Comparison of ENCODE assay signal across 8 cellular contexts in the genomic region with DNA sequence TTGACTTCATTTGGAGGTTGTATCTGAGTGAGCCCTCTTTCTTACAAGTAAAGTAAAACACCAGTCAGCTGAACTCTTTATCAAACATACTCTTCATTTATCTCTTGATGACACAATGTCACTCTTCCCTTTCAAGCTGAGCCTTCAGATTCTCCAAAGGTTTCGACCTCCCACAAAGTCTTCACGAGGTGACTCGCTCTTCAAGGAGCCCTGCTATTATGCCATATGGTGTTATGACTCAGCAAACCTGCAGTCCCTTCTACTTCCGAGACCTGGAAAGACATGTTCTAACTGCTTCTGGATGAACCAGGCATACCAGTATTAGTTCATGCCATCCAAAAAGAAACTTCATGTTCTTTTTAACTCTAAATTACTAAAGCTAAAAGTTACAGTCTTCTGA. TPM values are rescaled to one million over a fixed set of nuclear protein-coding genes. Genes with fewer than 3 reads are reported as not detected.
DNase-seq lines count a peak whose midpoint lies in the region; ATAC-seq and TF ChIP-seq lines count a peak whose summit lies in the region.

No MANE protein-coding gene starts in this region.

- H3K27ac ChIP-seq in RWPE2 (ENCODE audit: poor library complexity, severe bottlenecking) (peak overlapping the region; percentile 63), thoracic aorta (no peak overlapping the region), OCI-LY7 (ENCODE audit: low read depth, low read length, poor library complexity, severe bottlenecking) (no peak overlapping the region), MM.1S (ENCODE audit: low read length) (no peak overlapping the region)

- no peaks in the 10 kb centered on the region for H3K9me3 ChIP-seq in RWPE2 (ENCODE audit: severe bottlenecking)
- no peaks in the 10 kb centered on the region for H3K9me3 ChIP-seq in thoracic aorta
- no peaks in the 10 kb centered on the region for H3K9me3 ChIP-seq in OCI-LY7 (ENCODE audit: low read length)
- H3K9me3 ChIP-seq in MM.1S (replicated peaks; ENCODE audit: insufficient read depth, low read length) = no peaks in the 10 kb centered on the region

- DNase-seq in SIG-M5 treated with dmso at 0.1 percent for 504 hours (lab: John Stamatoyannopoulos, UW; ENCODE audit: unreplicated experiment) (peak; percentile 72), SIG-M5 (lab: John Stamatoyannopoulos, UW) (no peak), RWPE2 (ENCODE audit: low spot score) (no peak), fibroblast of the conjunctiva (ENCODE audit: low read depth) (peak; percentile 36), thoracic aorta (ENCODE audit: low spot score) (no peak), OCI-LY7 (ENCODE audit: low spot score) (no peak), MM.1S (no peak)
- no peak for DNase-seq in activated CD4-positive, alpha-beta T cell treated with anti-CD3 and anti-CD28 coated beads, Interleukin-2, amount 50 U/mL, for 1 hour

- H3K4me2 ChIP-seq in OCI-LY7 (ENCODE audit: low read length) = no peak overlapping the region
- H3K4me2 ChIP-seq in MM.1S (ENCODE audit: low read depth, low read length) = no peak overlapping the region

- H4K20me1 ChIP-seq in OCI-LY7 (ENCODE audit: insufficient read depth, low read length) (no peaks in the 10 kb centered on the region), MM.1S (ENCODE audit: insufficient read depth, low read length) (no peaks in the 10 kb centered on the region)

- no peak overlapping the region for H3K4me3 ChIP-seq in RWPE2 (ENCODE audit: severe bottlenecking)
- H3K4me3 ChIP-seq in thoracic aorta = peak overlapping the region; percentile 28
- no peak overlapping the region for H3K4me3 ChIP-seq in OCI-LY7 (ENCODE audit: low read depth, low read length, poor library complexity, severe bottlenecking)
- H3K4me3 ChIP-seq in MM.1S (ENCODE audit: low read length) = no peak overlapping the region

- H3K79me2 ChIP-seq in OCI-LY7 (ENCODE audit: insufficient read depth, low read depth, low read length) = no peaks in the 10 kb centered on the region
- no peaks in the 10 kb centered on the region for H3K79me2 ChIP-seq in MM.1S (ENCODE audit: low read length)

- POLR2A ChIA-PET in OCI-LY7 (lab: Charles Lee) = interaction anchor here (0.5 kb wide), 1 partner anchor 74 kb away, joined by 3 read pairs; no protein-coding TSS in a partner anchor

- H2AFZ ChIP-seq in OCI-LY7 (ENCODE audit: low read length) = no peak overlapping the region
- H2AFZ ChIP-seq in MM.1S (ENCODE audit: low read length) = no peak overlapping the region

- no peak overlapping the region for H3K9ac ChIP-seq in MM.1S (ENCODE audit: low read length)

- intact Hi-C loops in OCI-LY7 (cut with micrococcal nuclease; ENCODE audit: unreplicated experiment) = loop anchor here (5.0 to 10.0 kb wide), 5 partner anchors 80 to 670 kb away; no protein-coding TSS in a partner anchor

- TF ChIP-seq CTCF in RWPE2 (IDR thresholded peaks at IDR 0.05; ENCODE audit: poor library complexity, severe bottlenecking) (no peak), thoracic aorta (IDR thresholded peaks at IDR 0.05) (no peak), OCI-LY7 (conservative IDR thresholded peaks at IDR 0.05; ENCODE audit: low read length) (no peak), MM.1S (IDR thresholded peaks at IDR 0.05; ENCODE audit: low read length) (no peak)

- ATAC-seq in RWPE2 (ENCODE audit: low read depth) = peak; percentile 97
- no peak for ATAC-seq in thoracic aorta (ENCODE audit: insufficient number of reproducible peaks, low FRiP score, low read depth)

- no peaks in the 10 kb centered on the region for H3K27me3 ChIP-seq in RWPE2 (ENCODE audit: insufficient read depth, poor library complexity, severe bottlenecking)
- no peaks in the 10 kb centered on the region for H3K27me3 ChIP-seq in thoracic aorta (replicated peaks; ENCODE audit: insufficient read depth)
- H3K27me3 ChIP-seq in MM.1S (replicated peaks; ENCODE audit: insufficient read depth, low read length) = no peaks in the 10 kb centered on the region

- BruUV-seq in OCI-LY7 (replicated peaks; lab: Mats Ljungman, UMichigan) = no TSS peak

- no peaks in the 10 kb centered on the region for H3F3A ChIP-seq in MM.1S (ENCODE audit: insufficient read depth, low read length)

- H3K9me2 ChIP-seq in OCI-LY7 (ENCODE audit: insufficient read depth, low read length) (no peaks in the 10 kb centered on the region), MM.1S (replicated peaks; ENCODE audit: insufficient read depth, low read length) (no peaks in the 10 kb centered on the region)

- CTCF ChIA-PET in OCI-LY7 (lab: Charles Lee; ENCODE audit: unreplicated experiment) = no interaction called here

- no peaks in the 10 kb centered on the region for H3K36me3 ChIP-seq in RWPE2 (ENCODE audit: low read depth)
- no peaks in the 10 kb centered on the region for H3K36me3 ChIP-seq in thoracic aorta
- H3K36me3 ChIP-seq in OCI-LY7 (ENCODE audit: insufficient read depth, low read length) = no peaks in the 10 kb centered on the region
- no peaks in the 10 kb centered on the region for H3K36me3 ChIP-seq in MM.1S (replicated peaks; ENCODE audit: insufficient read depth, low read length)

- peaks cover 26% of the 10 kb centered on the region for H3K4me1 ChIP-seq in RWPE2 (ENCODE audit: insufficient read depth, poor library complexity, severe bottlenecking)
- H3K4me1 ChIP-seq in thoracic aorta (ENCODE audit: control insufficient read depth in 1 of 2, low read depth in 2 of 2) = peaks cover 9 to 10% of the 10 kb centered on the region in 2 donors
- no peaks in the 10 kb centered on the region for H3K4me1 ChIP-seq in OCI-LY7 (ENCODE audit: insufficient read depth, low read length, poor library complexity, severe bottlenecking)
- H3K4me1 ChIP-seq in MM.1S (ENCODE audit: low read length) = no peaks in the 10 kb centered on the region

RNA-seq across cellular contexts. Expression of a gene that starts 23.1 kb away (rescaled TPM):
- total RNA-seq in thoracic aorta (not detected), OCI-LY7 (2022) (not detected in 2 replicates)
- total RNA-seq in OCI-LY7 (2014; rRNA removed; shearing (Covaris generic)) = not detected in 2 replicates

RNA-seq across cellular contexts. Expression of a gene that starts 36.4 kb away (rescaled TPM):
- total RNA-seq in thoracic aorta (10 to 100 TPM in 1 of 2 donors, 1 to 10 TPM in 1; 3.2 to 10.7 TPM), OCI-LY7 (2022) (not detected in 2 replicates)
- not detected in 2 replicates for total RNA-seq in OCI-LY7 (2014; rRNA removed; shearing (Covaris generic))

Comparison
In these comparisons a context has a peak if more than half of its experiments do, and no peak if none do; other contexts are left out.
1. DNase-seq: peak in SIG-M5 treated with dmso at 0.1 percent for 504 hours (single experiment) and fibroblast of the conjunctiva (single experiment); none in SIG-M5 (single experiment), RWPE2 (single experiment), thoracic aorta (single experiment), OCI-LY7 (single experiment), activated CD4-positive, alpha-beta T cell treated with anti-CD3 and anti-CD28 coated beads, Interleukin-2, amount 50 U/mL, for 1 hour (single experiment) and MM.1S (single experiment).
2. RNA of a gene that starts 36.4 kb away (total RNA-seq): 3.2 to 10.7 TPM in thoracic aorta; not detected in OCI-LY7; every median in the first group is over 4 times any median in the second.